1 cellular context compared by ENCODE assay signal in the genomic region with DNA sequence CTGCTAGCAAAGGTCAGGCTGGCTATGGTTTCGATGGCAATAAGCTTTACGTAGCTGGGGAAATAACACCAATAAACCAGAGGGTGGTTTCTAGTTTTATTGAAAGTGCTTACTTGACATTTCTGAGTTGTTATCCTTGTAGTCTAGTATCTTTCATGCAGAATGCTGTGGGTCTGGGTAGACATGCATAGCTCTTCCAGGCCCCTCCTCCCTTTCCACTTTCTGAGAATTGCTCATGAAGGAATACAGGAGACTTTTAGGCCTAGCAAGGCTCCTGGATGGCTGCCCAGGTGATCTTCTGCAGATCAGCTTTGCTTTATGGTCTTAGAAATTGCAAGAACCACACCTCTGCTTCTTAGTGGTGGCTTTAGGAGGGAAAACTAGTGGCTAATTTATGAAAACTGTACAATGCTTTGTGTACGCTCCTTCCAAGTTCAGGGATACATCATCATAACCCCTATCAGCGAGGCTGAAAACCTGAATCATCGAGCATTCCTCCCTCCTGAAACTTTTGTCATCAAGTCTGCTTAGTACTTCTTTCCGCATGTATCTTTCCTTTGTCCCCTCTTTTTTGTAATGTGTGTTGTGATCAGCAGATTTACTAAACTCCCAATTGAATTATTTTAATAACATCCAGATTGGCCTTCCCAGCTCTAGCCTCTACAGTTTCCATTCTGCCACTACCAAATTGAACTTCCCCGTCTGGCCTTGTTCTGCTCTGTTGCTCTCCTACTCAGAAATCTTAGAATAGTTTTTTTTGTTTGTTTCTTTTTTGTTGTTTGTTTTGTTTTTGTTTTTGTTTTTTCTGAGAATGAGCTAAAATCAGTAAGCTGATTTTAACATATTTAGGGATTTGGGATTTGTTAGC.
TF ChIP-seq lines count a peak whose summit lies in the region.

No MANE protein-coding gene starts in this region.

TF ChIP-seq in HEK293, 187 proteins besides CTCF, POLR2A, EP300 and RAD21 (continued from another document):
- TF ChIP-seq, protein P1, sequence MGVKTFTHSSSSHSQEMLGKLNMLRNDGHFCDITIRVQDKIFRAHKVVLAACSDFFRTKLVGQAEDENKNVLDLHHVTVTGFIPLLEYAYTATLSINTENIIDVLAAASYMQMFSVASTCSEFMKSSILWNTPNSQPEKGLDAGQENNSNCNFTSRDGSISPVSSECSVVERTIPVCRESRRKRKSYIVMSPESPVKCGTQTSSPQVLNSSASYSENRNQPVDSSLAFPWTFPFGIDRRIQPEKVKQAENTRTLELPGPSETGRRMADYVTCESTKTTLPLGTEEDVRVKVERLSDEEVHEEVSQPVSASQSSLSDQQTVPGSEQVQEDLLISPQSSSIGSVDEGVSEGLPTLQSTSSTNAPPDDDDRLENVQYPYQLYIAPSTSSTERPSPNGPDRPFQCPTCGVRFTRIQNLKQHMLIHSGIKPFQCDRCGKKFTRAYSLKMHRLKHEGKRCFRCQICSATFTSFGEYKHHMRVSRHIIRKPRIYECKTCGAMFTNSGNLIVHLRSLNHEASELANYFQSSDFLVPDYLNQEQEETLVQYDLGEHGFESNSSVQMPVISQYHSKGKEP (tag by site-specific recombination; IDR thresholded peaks at IDR 0.05), result peak; percentile 16; the same call in 1 of the 2 replicates
- TF ChIP-seq ZNF837 (tag by site-specific recombination; IDR thresholded peaks at IDR 0.05) (no peak), ZNF623 (tag by site-specific recombination; IDR thresholded peaks at IDR 0.05) (no peak), ZBTB17 (tag by site-specific recombination; IDR thresholded peaks at IDR 0.05) (peak; percentile 55), ZNF366 (tag by site-specific recombination; conservative IDR thresholded peaks at IDR 0.05) (no peak), ZNF791 (tag by site-specific recombination; IDR thresholded peaks at IDR 0.05) (no peak), HOXA7 (CRISPR knock-in tag; IDR thresholded peaks at IDR 0.05; ENCODE audit: borderline replicate concordance) (no peak)
